In genomic region chr2:37477921-37478320, GRCh38 we compare ENCODE assay signal across 15 cellular contexts.
A peak's percentile ranks its signal among the peaks of the same experiment; 100 is the strongest.
DNase-seq lines count a peak whose midpoint lies in the region; ATAC-seq and TF ChIP-seq lines count a peak whose summit lies in the region.
"Had no signal": no experiment of that assay in that cellular context is flagged by ENCODE, and none has a peak within 500 bp of the region (broad histone marks: within the 10 kb centered on the region; RNA-seq: fewer than 3 reads in every experiment).

No MANE protein-coding gene starts in this region.

- POLR2A ChIA-PET in IMR-90 (lab: Charles Lee; ENCODE audit: unreplicated experiment): no interaction called here

- H3K79me1 ChIP-seq in IMR-90 (ENCODE audit: low read depth in 1 of 2, low read length in 2 of 2): no peaks in the 10 kb centered on the region

- H3K56ac ChIP-seq in IMR-90 (ENCODE audit: extremely low read depth, insufficient read depth, low read length): no peak overlapping the region

- H3K9me3 ChIP-seq in GM23248 (ENCODE audit: low read depth) (no peaks in the 10 kb centered on the region), IMR-90 (ENCODE audit: control insufficient read depth, insufficient read depth, low read length) (no peaks in the 10 kb centered on the region), osteoblast (ENCODE audit: low read depth, low read length) (no peaks in the 10 kb centered on the region)

- H3K27me3 ChIP-seq in GM23248 (replicated peaks; ENCODE audit: insufficient read depth): no peaks in the 10 kb centered on the region
- H3K27me3 ChIP-seq in IMR-90 (ENCODE audit: control insufficient read depth, insufficient read depth, low read length): no peaks in the 10 kb centered on the region
- H3K27me3 ChIP-seq in osteoblast (ENCODE audit: insufficient read depth, low read length): no peaks in the 10 kb centered on the region
- H3K27me3 ChIP-seq: BLaER1 had no signal

- dilution Hi-C loops in IMR-90 (cut with HindIII; ENCODE audit: low sequenced_read_pairs, unreplicated experiment): no loop called here

- in situ Hi-C loops in GM23248 (cut with MboI) (no loop called here), IMR-90 (cut with MboI; ENCODE audit: low sequenced_read_pairs) (no loop called here)

- H2BK15ac ChIP-seq in IMR-90 (ENCODE audit: low read depth, low read length): no peak overlapping the region

- H2AFZ ChIP-seq in GM23248 (no peak overlapping the region), IMR-90 (replicated peaks; ENCODE audit: low read length, poor library complexity) (no peak overlapping the region), osteoblast (ENCODE audit: low read length) (no peak overlapping the region)

- peak; percentile 20 for DNase-seq in GM23248
- no peak for DNase-seq in IMR-90
- peak; percentile 36 for DNase-seq in osteoblast (ENCODE audit: insufficient read length, low spot score, missing footprints)
- DNase-seq in cortex of kidney (lab: John Stamatoyannopoulos, UW): no peak
- no peak for DNase-seq in cerebellar cortex (ENCODE audit: low spot score)
- DNase-seq in omental fat pad (ENCODE audit: low spot score): no peak
- DNase-seq: Caco-2; CD4-positive, CD25-positive, alpha-beta regulatory T cell; CD8-positive, alpha-beta T cell; DMS153; DND-41; GOT3; HCEC 1CT had no signal

- no peaks in the 10 kb centered on the region for H4K20me1 ChIP-seq in GM23248 (ENCODE audit: insufficient read depth)
- no peaks in the 10 kb centered on the region for H4K20me1 ChIP-seq in IMR-90 (ENCODE audit: insufficient read depth, low read length)
- H4K20me1 ChIP-seq in osteoblast (ENCODE audit: insufficient read depth, low read length): no peaks in the 10 kb centered on the region
- H4K20me1 ChIP-seq: BLaER1 had no signal

- H4K8ac ChIP-seq in IMR-90 (ENCODE audit: low read depth in 2 of 2, low read length in 2 of 2): no peak overlapping the region

- no peak for TF ChIP-seq CTCF in IMR-90 (conservative IDR thresholded peaks at IDR 0.05; ENCODE audit: low read depth, low read length)
- TF ChIP-seq CTCF in osteoblast (IDR thresholded peaks at IDR 0.05; ENCODE audit: extremely low read depth, low read depth, low read length): no peak
- no peak for TF ChIP-seq CTCF in omental fat pad (IDR thresholded peaks at IDR 0.05)

- H3K27ac ChIP-seq in GM23248 (no peak overlapping the region), IMR-90 (ENCODE audit: insufficient read depth, low read length) (no peak overlapping the region), osteoblast (ENCODE audit: low read depth, low read length) (no peak overlapping the region)
- H3K27ac ChIP-seq: BLaER1, C4-2B had no signal

- TF ChIP-seq RAD21 in IMR-90 (IDR thresholded peaks at IDR 0.05; ENCODE audit: low read length): no peak

- H2AK9ac ChIP-seq in IMR-90 (replicated peaks; ENCODE audit: low read depth, low read length, poor library complexity): no peak overlapping the region

- 0 out of 2 replicates have a peak, but pooled peaks cover 2% of the 10 kb centered on the region for H3K9me1 ChIP-seq in IMR-90 (ENCODE audit: insufficient read depth, low read length)

- no peak overlapping the region for H3K23ac ChIP-seq in IMR-90 (ENCODE audit: low read depth, low read length)

- H3K36me3 ChIP-seq in GM23248 (ENCODE audit: low read depth) (no peaks in the 10 kb centered on the region), IMR-90 (ENCODE audit: control insufficient read depth, insufficient read depth, low read length) (no peaks in the 10 kb centered on the region), osteoblast (ENCODE audit: insufficient read depth, low read length) (no peaks in the 10 kb centered on the region)
- H3K36me3 ChIP-seq: BLaER1 had no signal

- H3K4me2 ChIP-seq in GM23248 (ENCODE audit: unreplicated experiment) (no peak overlapping the region), IMR-90 (ENCODE audit: low read depth, low read length) (no peak overlapping the region), osteoblast (ENCODE audit: insufficient read depth, low read length) (no peak overlapping the region)
- H3K4me2 ChIP-seq: BLaER1 had no signal

- H3K4me3 ChIP-seq in GM23248 (no peak overlapping the region), IMR-90 (ENCODE audit: insufficient read depth, low read depth, low read length) (no peak overlapping the region), osteoblast (ENCODE audit: insufficient read depth, low read length) (no peak overlapping the region)
- H3K4me3 ChIP-seq: BLaER1 had no signal

- H3K9ac ChIP-seq in GM23248 (no peak overlapping the region), IMR-90 (ENCODE audit: low read depth, low read length) (no peak overlapping the region)
- H3K9ac ChIP-seq: BLaER1 had no signal

- no peak overlapping the region for H2AK5ac ChIP-seq in IMR-90 (ENCODE audit: low read depth, low read length)

- H3K18ac ChIP-seq in IMR-90 (ENCODE audit: low read depth, low read length): peak overlapping the region; percentile 57; the same call in 1 of the 2 replicates

- TF ChIP-seq POLR2A in IMR-90 (IDR thresholded peaks at IDR 0.05; ENCODE audit: low read depth, low read length): no peak

- no TSS peak for BruUV-seq in IMR-90 (replicated peaks; lab: Mats Ljungman, UMichigan)

- H3K4ac ChIP-seq in IMR-90 (ENCODE audit: low read depth, low read length): no peak overlapping the region

- H2BK120ac ChIP-seq in IMR-90 (ENCODE audit: low read depth, low read length): no peak overlapping the region

- no peak overlapping the region for H3K14ac ChIP-seq in IMR-90 (replicated peaks; ENCODE audit: low read depth, low read length)

- H4K91ac ChIP-seq in IMR-90 (ENCODE audit: insufficient read depth, low read depth, low read length): no peak overlapping the region

- H2BK5ac ChIP-seq in IMR-90 (ENCODE audit: low read depth, low read length, poor library complexity, severe bottlenecking): no peak overlapping the region

- H3K9me2 ChIP-seq in GM23248 (ENCODE audit: insufficient read depth): no peaks in the 10 kb centered on the region

- H4K5ac ChIP-seq in IMR-90 (ENCODE audit: low read depth, low read length): no peak overlapping the region

- no peak overlapping the region for H2BK20ac ChIP-seq in IMR-90 (ENCODE audit: low read depth, low read length)

- intact Hi-C loops in IMR-90 (cut with micrococcal nuclease): no loop called here

- H3K4me1 ChIP-seq in GM23248 (ENCODE audit: insufficient read depth) (peaks cover 21% of the 10 kb centered on the region), IMR-90 (ENCODE audit: control insufficient read depth, insufficient read depth, low read length) (peaks cover 5% of the 10 kb centered on the region), osteoblast (ENCODE audit: insufficient read depth, low read length) (peaks cover 29% of the 10 kb centered on the region)
- H3K4me1 ChIP-seq: BLaER1, Caco-2 had no signal

- H3F3A ChIP-seq in GM23248 (ENCODE audit: insufficient read depth): peaks cover 8% of the 10 kb centered on the region; the same call in 1 of the 2 replicates

- CTCF ChIA-PET in IMR-90 (lab: Yijun Ruan, JAX): no interaction called here

- H3K79me2 ChIP-seq in GM23248 (ENCODE audit: insufficient read depth): no peaks in the 10 kb centered on the region
- no peaks in the 10 kb centered on the region for H3K79me2 ChIP-seq in osteoblast (ENCODE audit: insufficient read depth, low read length)

- ATAC-seq in IMR-90 (ENCODE audit: low read depth) (no peak), omental fat pad (ENCODE audit: low FRiP score) (no peak)
- ATAC-seq: CD8-positive, alpha-beta T cell had no signal

TF ChIP-seq in IMR-90, 13 proteins besides CTCF, POLR2A, EP300 and RAD21:
- TF ChIP-seq MXI1 (IDR thresholded peaks at IDR 0.05; ENCODE audit: borderline replicate concordance, low read depth, low read length): no peak
- no peak for TF ChIP-seq RFX5 (IDR thresholded peaks at IDR 0.05; ENCODE audit: low read depth, low read length)
- no peak for TF ChIP-seq MAZ (IDR thresholded peaks at IDR 0.05; ENCODE audit: borderline replicate concordance, low read depth, low read length)
- TF ChIP-seq SMC3 (IDR thresholded peaks at IDR 0.05; ENCODE audit: low read depth, low read length): no peak
- TF ChIP-seq NFE2L2 (IDR thresholded peaks at IDR 0.05; ENCODE audit: low read depth, low read length): no peak
- no peak for TF ChIP-seq BHLHE40 (IDR thresholded peaks at IDR 0.05; ENCODE audit: low read depth, low read length)
- no peak for TF ChIP-seq USF2 (IDR thresholded peaks at IDR 0.05; ENCODE audit: low read depth, low read length)
- TF ChIP-seq FOS (IDR thresholded peaks at IDR 0.05; ENCODE audit: low read depth, low read length): no peak
- no peak for TF ChIP-seq ELK1 (IDR thresholded peaks at IDR 0.05; ENCODE audit: borderline replicate concordance, low read depth, low read length)
- no peak for TF ChIP-seq CHD1 (IDR thresholded peaks at IDR 0.05; ENCODE audit: low read depth, low read length)
- TF ChIP-seq CEBPB (IDR thresholded peaks at IDR 0.05; ENCODE audit: low read depth, low read length): no peak
- no peak for TF ChIP-seq RCOR1 (IDR thresholded peaks at IDR 0.05; ENCODE audit: insufficient replicate concordance, low read length)
- no peak for TF ChIP-seq MAFK (IDR thresholded peaks at IDR 0.05; ENCODE audit: low read depth, low read length)

Comparison
In these comparisons a context has a peak if more than half of its experiments do, and no peak if none do; other contexts are left out.
1. DNase-seq: peak in GM23248 (single experiment) and osteoblast (single experiment); none in IMR-90 (single experiment), cortex of kidney (single experiment), cerebellar cortex (single experiment) and omental fat pad (single experiment).